9 cellular contexts compared by ENCODE assay signal in genomic region chr17:8409966-8410881, GRCh38. TPM values are rescaled to one million over a fixed set of nuclear protein-coding genes. Genes with fewer than 3 reads are reported as not detected.
DNase-seq lines count a peak whose midpoint lies in the region; ATAC-seq and TF ChIP-seq lines count a peak whose summit lies in the region.
"Had no signal": no experiment of that assay in that cellular context is flagged by ENCODE, and none has a peak within 500 bp of the region (broad histone marks: within the 10 kb centered on the region; RNA-seq: fewer than 3 reads in every experiment).

No MANE protein-coding gene starts in this region.

- H3K4me2 ChIP-seq in Karpas-422 (ENCODE audit: low read depth, low read length, poor library complexity, severe bottlenecking) (no peak overlapping the region), fibroblast of lung (ENCODE audit: extremely low read depth, insufficient read depth, low read length) (peak overlapping the region; percentile 48)

- intact Hi-C loops in Panc1 (cut with micrococcal nuclease; ENCODE audit: unreplicated experiment): loop anchor here (10.0 kb wide), 1 partner anchor 335 kb away; the partner anchor contains the start of gene CCDC42

- no peak overlapping the region for H2AFZ ChIP-seq in Karpas-422 (ENCODE audit: low read length)
- H2AFZ ChIP-seq in fibroblast of lung (ENCODE audit: low read length): no peak overlapping the region

- H3K4me3 Mint-ChIP-seq in activated T-cell treated with anti-CD3 and anti-CD28 coated beads, Interleukin-2, amount 50 U/mL, for 4 hours: no peak overlapping the region
- no peak overlapping the region for H3K4me3 Mint-ChIP-seq in natural killer cell treated with Interleukin-12 subunit alpha and Interleukin-12 subunit beta and Interleukin-15 and Interleukin-18, amount 100 ng/mL, for 72 hours
- no peak overlapping the region for H3K4me3 Mint-ChIP-seq in stimulated activated memory B cell treated with anti-CD40 and anti-IgM and Interleukin-4, amounts not matched to agents 10 μg/mL and 1 μg/mL and 100 μg/mL, for 72 hours
- H3K4me3 Mint-ChIP-seq: activated naive CD8-positive, alpha-beta T cell had no signal

- H3K4me1 ChIP-seq in Karpas-422 (ENCODE audit: low read length): no peaks in the 10 kb centered on the region
- H3K4me1 ChIP-seq in Panc1 (ENCODE audit: control insufficient read depth, insufficient read depth, low read length): no peaks in the 10 kb centered on the region
- H3K4me1 ChIP-seq in fibroblast of lung (ENCODE audit: control insufficient read depth, extremely low read depth, insufficient read depth, low read length): peaks cover 2% of the 10 kb centered on the region

- H3K4me1 Mint-ChIP-seq in activated T-cell treated with anti-CD3 and anti-CD28 coated beads, Interleukin-2, amount 50 U/mL, for 4 hours (ENCODE audit: low read depth): peaks cover 14% of the 10 kb centered on the region
- H3K4me1 Mint-ChIP-seq in natural killer cell treated with Interleukin-12 subunit alpha and Interleukin-12 subunit beta and Interleukin-15 and Interleukin-18, amount 100 ng/mL, for 72 hours (ENCODE audit: low read depth in 2 of 2): peaks cover 0 to 5% of the 10 kb centered on the region in 2 donors
- peaks cover 8% of the 10 kb centered on the region for H3K4me1 Mint-ChIP-seq in stimulated activated memory B cell treated with anti-CD40 and anti-IgM and Interleukin-4, amounts not matched to agents 10 μg/mL and 1 μg/mL and 100 μg/mL, for 72 hours

- ATAC-seq in Panc1 (peak; percentile 98), HG02852 (IDR thresholded peaks at IDR 0.05; ENCODE audit: unreplicated experiment) (no peak)
- ATAC-seq in activated T-cell treated with anti-CD3 and anti-CD28 coated beads, Interleukin-2, amount 50 U/mL, for 4 hours: peak; percentile 82 to 83
- peak; percentile 69 to 79 for ATAC-seq in natural killer cell treated with Interleukin-12 subunit alpha and Interleukin-12 subunit beta and Interleukin-15 and Interleukin-18, amount 100 ng/mL, for 72 hours
- peak; percentile 66 for ATAC-seq in stimulated activated memory B cell treated with anti-CD40 and anti-IgM and Interleukin-4, amounts not matched to agents 10 μg/mL and 1 μg/mL and 100 μg/mL, for 72 hours

- H3K27ac Mint-ChIP-seq in natural killer cell treated with Interleukin-12 subunit alpha and Interleukin-12 subunit beta and Interleukin-15 and Interleukin-18, amount 100 ng/mL, for 72 hours: no peak overlapping the region
- H3K27ac Mint-ChIP-seq in stimulated activated memory B cell treated with anti-CD40 and anti-IgM and Interleukin-4, amounts not matched to agents 10 μg/mL and 1 μg/mL and 100 μg/mL, for 72 hours: no peak overlapping the region
- H3K27ac Mint-ChIP-seq: activated naive CD8-positive, alpha-beta T cell had no signal

- no peaks in the 10 kb centered on the region for H4K20me1 ChIP-seq in Karpas-422 (ENCODE audit: insufficient read depth, low read depth, low read length)
- no peaks in the 10 kb centered on the region for H4K20me1 ChIP-seq in fibroblast of lung (ENCODE audit: control insufficient read depth, extremely low read depth, insufficient read depth, low read length)

- in situ Hi-C loops in Panc1 (cut with HindIII; ENCODE audit: low pct_unique_long_range_greater_than_20kb, low sequenced_read_pairs): no loop called here

- no peaks in the 10 kb centered on the region for H3K9me3 ChIP-seq in Karpas-422 (ENCODE audit: low read length)
- no peaks in the 10 kb centered on the region for H3K9me3 ChIP-seq in Panc1 (ENCODE audit: control insufficient read depth, insufficient read depth, low read depth, low read length)
- H3K9me3 ChIP-seq in fibroblast of lung (ENCODE audit: control insufficient read depth, insufficient read depth, low read depth, low read length): no peaks in the 10 kb centered on the region

- DNase-seq in DMS 273 treated with DMSO at 0.1 percent for 48 hours (lab: John Stamatoyannopoulos, UW): peak; percentile 57
- peak; percentile 90 for DNase-seq in Karpas-422
- peak; percentile 71 for DNase-seq in Panc1 (ENCODE audit: low read depth, low spot score)
- peak; percentile 76 for DNase-seq in activated T-cell treated with anti-CD3 and anti-CD28 coated beads, Interleukin-2, amount 50 U/mL, for 4 hours
- peak; percentile 68 to 87 for DNase-seq in fibroblast of lung (ENCODE audit: low read depth in 2 of 2)
- DNase-seq in natural killer cell treated with Interleukin-12 subunit alpha and Interleukin-12 subunit beta and Interleukin-15 and Interleukin-18, amount 100 ng/mL, for 72 hours (ENCODE audit: low spot score): peak; percentile 77

- no peaks in the 10 kb centered on the region for H3K79me2 ChIP-seq in Karpas-422 (ENCODE audit: low read length)
- H3K79me2 ChIP-seq in fibroblast of lung (ENCODE audit: control insufficient read depth, insufficient read depth, low read length): no peaks in the 10 kb centered on the region

- H3K27me3 ChIP-seq in Karpas-422 (ENCODE audit: low read length) (no peaks in the 10 kb centered on the region), Panc1 (ENCODE audit: control insufficient read depth, insufficient read depth, low read length) (no peaks in the 10 kb centered on the region), fibroblast of lung (ENCODE audit: control insufficient read depth, insufficient read depth, low read length) (no peaks in the 10 kb centered on the region)

- no peak overlapping the region for H3K4me3 ChIP-seq in Karpas-422 (ENCODE audit: low read length)
- H3K4me3 ChIP-seq in Panc1 (ENCODE audit: low read depth in 2 of 2, low read length in 2 of 2): no peak overlapping the region
- H3K4me3 ChIP-seq in fibroblast of lung (replicated peaks in 1 of 4; ENCODE audit: control extremely low read depth in 1 of 4, insufficient read depth in 1 of 4, low read depth in 3 of 4, low read length in 4 of 4): no peak overlapping the region

- no peaks in the 10 kb centered on the region for H3K9me3 Mint-ChIP-seq in activated T-cell treated with anti-CD3 and anti-CD28 coated beads, Interleukin-2, amount 50 U/mL, for 4 hours
- H3K9me3 Mint-ChIP-seq in natural killer cell treated with Interleukin-12 subunit alpha and Interleukin-12 subunit beta and Interleukin-15 and Interleukin-18, amount 100 ng/mL, for 72 hours: no peaks in the 10 kb centered on the region
- H3K9me3 Mint-ChIP-seq in stimulated activated memory B cell treated with anti-CD40 and anti-IgM and Interleukin-4, amounts not matched to agents 10 μg/mL and 1 μg/mL and 100 μg/mL, for 72 hours: no peaks in the 10 kb centered on the region

- peak; percentile 89 for TF ChIP-seq CTCF in Panc1 (IDR thresholded peaks at IDR 0.05)
- TF ChIP-seq CTCF in fibroblast of lung (conservative IDR thresholded peaks at IDR 0.05 in 1 of 2, IDR thresholded peaks at IDR 0.05 in 1 of 2; ENCODE audit: low read depth in 1 of 2, low read length in 2 of 2): peak; percentile 83

- POLR2A ChIA-PET in Panc1 (lab: Charles Lee): interaction anchor here (0.6 to 0.7 kb wide), 2 partner anchors 61 to 91 kb away, joined by 4 to 8 read pairs; no protein-coding TSS in a partner anchor

- H3K27me3 Mint-ChIP-seq in activated T-cell treated with anti-CD3 and anti-CD28 coated beads, Interleukin-2, amount 50 U/mL, for 4 hours (ENCODE audit: low read depth): peaks cover 11% of the 10 kb centered on the region
- peaks cover 6 to 16% of the 10 kb centered on the region in 2 donors for H3K27me3 Mint-ChIP-seq in natural killer cell treated with Interleukin-12 subunit alpha and Interleukin-12 subunit beta and Interleukin-15 and Interleukin-18, amount 100 ng/mL, for 72 hours
- peaks cover 33% of the 10 kb centered on the region for H3K27me3 Mint-ChIP-seq in stimulated activated memory B cell treated with anti-CD40 and anti-IgM and Interleukin-4, amounts not matched to agents 10 μg/mL and 1 μg/mL and 100 μg/mL, for 72 hours

- H3K27ac ChIP-seq in Karpas-422 (ENCODE audit: low read length): no peak overlapping the region
- H3K27ac ChIP-seq in Panc1 (ENCODE audit: low read length): no peak overlapping the region
- no peak overlapping the region for H3K27ac ChIP-seq in fibroblast of lung (ENCODE audit: insufficient read depth, low read length)

- H3K9me2 ChIP-seq in Karpas-422 (replicated peaks; ENCODE audit: insufficient read depth, low read length): no peaks in the 10 kb centered on the region

- no peaks in the 10 kb centered on the region for H3K36me3 Mint-ChIP-seq in activated T-cell treated with anti-CD3 and anti-CD28 coated beads, Interleukin-2, amount 50 U/mL, for 4 hours (ENCODE audit: insufficient read depth)
- no peaks in the 10 kb centered on the region for H3K36me3 Mint-ChIP-seq in natural killer cell treated with Interleukin-12 subunit alpha and Interleukin-12 subunit beta and Interleukin-15 and Interleukin-18, amount 100 ng/mL, for 72 hours
- H3K36me3 Mint-ChIP-seq in stimulated activated memory B cell treated with anti-CD40 and anti-IgM and Interleukin-4, amounts not matched to agents 10 μg/mL and 1 μg/mL and 100 μg/mL, for 72 hours: no peaks in the 10 kb centered on the region
- H3K36me3 Mint-ChIP-seq: activated naive CD8-positive, alpha-beta T cell had no signal

- no TSS peak for BruUV-seq in Panc1 (replicated peaks; lab: Mats Ljungman, UMichigan)

- CTCF ChIA-PET in Panc1 (lab: Charles Lee): interaction anchor here (0.6 to 1.0 kb wide), 6 partner anchors 10 to 376 kb away, joined by 3 to 6 read pairs (median 4); no protein-coding TSS in a partner anchor

- H3K36me3 ChIP-seq in Karpas-422 (ENCODE audit: insufficient read depth, low read length) (no peaks in the 10 kb centered on the region), Panc1 (ENCODE audit: control insufficient read depth, insufficient read depth, low read length) (no peaks in the 10 kb centered on the region), fibroblast of lung (ENCODE audit: control insufficient read depth, insufficient read depth, low read length) (no peaks in the 10 kb centered on the region)

- H3K9ac ChIP-seq in Karpas-422 (ENCODE audit: low read length) (no peak overlapping the region), fibroblast of lung (ENCODE audit: insufficient read depth, low read length) (no peak overlapping the region)

RNA-seq across cellular contexts. Expression of gene RNF222, which starts 12.6 kb away (rescaled TPM):
- not detected in 2 replicates for total RNA-seq in Karpas-422 (2014; rRNA removed; shearing (Covaris generic); ENCODE audit: low replicate concordance)
- total RNA-seq in Panc1 (2021; ENCODE audit: unreplicated experiment) (not detected), fibroblast of lung (not detected in 2 replicates)
- 0.08 TPM for polyA plus RNA-seq in Panc1 (2012; ENCODE audit: insufficient read length)
- under 1 TPM in 2 of 3 donors, not detected in 1; 0.11 to 0.13 TPM for total RNA-seq in activated T-cell treated with anti-CD3 and anti-CD28 coated beads, Interleukin-2, amount 50 U/mL, for 4 hours
- polyA plus RNA-seq in fibroblast of lung: not detected in 2 replicates
- not detected in 2 replicates for polyA plus RNA-seq in fibroblast of lung (2012)
- polyA minus RNA-seq in fibroblast of lung (ENCODE audit: low replicate concordance): not detected in 2 replicates
- total RNA-seq in natural killer cell treated with Interleukin-12 subunit alpha and Interleukin-12 subunit beta and Interleukin-15 and Interleukin-18, amount 100 ng/mL, for 72 hours: not detected

RNA-seq across cellular contexts. Expression of gene NDEL1, which starts 25.5 kb away (rescaled TPM):
- 26.0 and 48.6 TPM in 2 replicates for total RNA-seq in Karpas-422 (2014; rRNA removed; shearing (Covaris generic); ENCODE audit: low replicate concordance)
- total RNA-seq in Panc1 (2021; ENCODE audit: unreplicated experiment) (44.8 TPM), fibroblast of lung (34.9 and 45.4 TPM in 2 replicates)
- 30.3 TPM for polyA plus RNA-seq in Panc1 (2012; ENCODE audit: insufficient read length)
- total RNA-seq in activated T-cell treated with anti-CD3 and anti-CD28 coated beads, Interleukin-2, amount 50 U/mL, for 4 hours: 10 to 100 TPM; 49.0 to 51.7 (median 51.4) TPM
- 67.3 and 88.6 TPM in 2 replicates for polyA plus RNA-seq in fibroblast of lung
- polyA plus RNA-seq in fibroblast of lung (2012): 39.3 and 52.2 TPM in 2 replicates
- 30.5 and 37.9 TPM in 2 replicates for polyA minus RNA-seq in fibroblast of lung (ENCODE audit: low replicate concordance)
- 100 to 1,000 TPM in 1 of 2 donors, 10 to 100 TPM in 1; 94.9 to 101 TPM for total RNA-seq in natural killer cell treated with Interleukin-12 subunit alpha and Interleukin-12 subunit beta and Interleukin-15 and Interleukin-18, amount 100 ng/mL, for 72 hours

RNA-seq across cellular contexts. Expression of gene RPL26, which starts 27.2 kb away (rescaled TPM):
- 4,201 and 4,757 TPM in 2 replicates for total RNA-seq in Karpas-422 (2014; rRNA removed; shearing (Covaris generic); ENCODE audit: low replicate concordance)
- 865 TPM for total RNA-seq in Panc1 (2021; ENCODE audit: unreplicated experiment)
- polyA plus RNA-seq in Panc1 (2012; ENCODE audit: insufficient read length): 861 TPM
- 1,000 to 10,000 TPM; 2,326 to 2,535 (median 2,364) TPM for total RNA-seq in activated T-cell treated with anti-CD3 and anti-CD28 coated beads, Interleukin-2, amount 50 U/mL, for 4 hours
- 2,663 and 4,635 TPM in 2 replicates for total RNA-seq in fibroblast of lung
- 3,934 and 4,116 TPM in 2 replicates for polyA plus RNA-seq in fibroblast of lung
- 2,483 and 2,977 TPM in 2 replicates for polyA plus RNA-seq in fibroblast of lung (2012)
- polyA minus RNA-seq in fibroblast of lung (ENCODE audit: low replicate concordance): 89.9 and 95.0 TPM in 2 replicates
- 1,000 to 10,000 TPM in 1 of 2 donors, 100 to 1,000 TPM in 1; 884 to 1,221 TPM for total RNA-seq in natural killer cell treated with Interleukin-12 subunit alpha and Interleukin-12 subunit beta and Interleukin-15 and Interleukin-18, amount 100 ng/mL, for 72 hours
